Comparison of ENCODE assay signal across 1 cellular context in genomic region chrX:24693453-24694202, GRCh38.
TF ChIP-seq lines count a peak whose summit lies in the region.

A gene with protein sequence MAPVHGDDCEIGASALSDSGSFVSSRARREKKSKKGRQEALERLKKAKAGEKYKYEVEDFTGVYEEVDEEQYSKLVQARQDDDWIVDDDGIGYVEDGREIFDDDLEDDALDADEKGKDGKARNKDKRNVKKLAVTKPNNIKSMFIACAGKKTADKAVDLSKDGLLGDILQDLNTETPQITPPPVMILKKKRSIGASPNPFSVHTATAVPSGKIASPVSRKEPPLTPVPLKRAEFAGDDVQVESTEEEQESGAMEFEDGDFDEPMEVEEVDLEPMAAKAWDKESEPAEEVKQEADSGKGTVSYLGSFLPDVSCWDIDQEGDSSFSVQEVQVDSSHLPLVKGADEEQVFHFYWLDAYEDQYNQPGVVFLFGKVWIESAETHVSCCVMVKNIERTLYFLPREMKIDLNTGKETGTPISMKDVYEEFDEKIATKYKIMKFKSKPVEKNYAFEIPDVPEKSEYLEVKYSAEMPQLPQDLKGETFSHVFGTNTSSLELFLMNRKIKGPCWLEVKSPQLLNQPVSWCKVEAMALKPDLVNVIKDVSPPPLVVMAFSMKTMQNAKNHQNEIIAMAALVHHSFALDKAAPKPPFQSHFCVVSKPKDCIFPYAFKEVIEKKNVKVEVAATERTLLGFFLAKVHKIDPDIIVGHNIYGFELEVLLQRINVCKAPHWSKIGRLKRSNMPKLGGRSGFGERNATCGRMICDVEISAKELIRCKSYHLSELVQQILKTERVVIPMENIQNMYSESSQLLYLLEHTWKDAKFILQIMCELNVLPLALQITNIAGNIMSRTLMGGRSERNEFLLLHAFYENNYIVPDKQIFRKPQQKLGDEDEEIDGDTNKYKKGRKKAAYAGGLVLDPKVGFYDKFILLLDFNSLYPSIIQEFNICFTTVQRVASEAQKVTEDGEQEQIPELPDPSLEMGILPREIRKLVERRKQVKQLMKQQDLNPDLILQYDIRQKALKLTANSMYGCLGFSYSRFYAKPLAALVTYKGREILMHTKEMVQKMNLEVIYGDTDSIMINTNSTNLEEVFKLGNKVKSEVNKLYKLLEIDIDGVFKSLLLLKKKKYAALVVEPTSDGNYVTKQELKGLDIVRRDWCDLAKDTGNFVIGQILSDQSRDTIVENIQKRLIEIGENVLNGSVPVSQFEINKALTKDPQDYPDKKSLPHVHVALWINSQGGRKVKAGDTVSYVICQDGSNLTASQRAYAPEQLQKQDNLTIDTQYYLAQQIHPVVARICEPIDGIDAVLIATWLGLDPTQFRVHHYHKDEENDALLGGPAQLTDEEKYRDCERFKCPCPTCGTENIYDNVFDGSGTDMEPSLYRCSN (N-terminal part only) (plus strand): TSS chrX:24693918. CDS start chrX:24693962, 44 bp downstream.

TF ChIP-seq in H1, 55 proteins besides CTCF, POLR2A, EP300 and RAD21 (continued from another document):
- no peak for TF ChIP-seq CHD7 (IDR thresholded peaks at IDR 0.05; ENCODE audit: insufficient replicate concordance, low read length)
- TF ChIP-seq SP4 (IDR thresholded peaks at IDR 0.05; ENCODE audit: low read length), result peak; percentile 29; the same call in 1 of the 2 replicates
- TF ChIP-seq ASH2L (IDR thresholded peaks at IDR 0.05; ENCODE audit: low read length), result peak; percentile 66
- no peak for TF ChIP-seq CHD2 (IDR thresholded peaks at IDR 0.05; ENCODE audit: low read length)
- TF ChIP-seq RFX5 (IDR thresholded peaks at IDR 0.05; ENCODE audit: borderline replicate concordance, low read depth, low read length), result no peak
- no peak for TF ChIP-seq CHD1 (IDR thresholded peaks at IDR 0.05; ENCODE audit: low read depth, low read length)
- no peak for TF ChIP-seq SIRT6 (IDR thresholded peaks at IDR 0.05; ENCODE audit: low read length)
- TF ChIP-seq, protein P1, sequence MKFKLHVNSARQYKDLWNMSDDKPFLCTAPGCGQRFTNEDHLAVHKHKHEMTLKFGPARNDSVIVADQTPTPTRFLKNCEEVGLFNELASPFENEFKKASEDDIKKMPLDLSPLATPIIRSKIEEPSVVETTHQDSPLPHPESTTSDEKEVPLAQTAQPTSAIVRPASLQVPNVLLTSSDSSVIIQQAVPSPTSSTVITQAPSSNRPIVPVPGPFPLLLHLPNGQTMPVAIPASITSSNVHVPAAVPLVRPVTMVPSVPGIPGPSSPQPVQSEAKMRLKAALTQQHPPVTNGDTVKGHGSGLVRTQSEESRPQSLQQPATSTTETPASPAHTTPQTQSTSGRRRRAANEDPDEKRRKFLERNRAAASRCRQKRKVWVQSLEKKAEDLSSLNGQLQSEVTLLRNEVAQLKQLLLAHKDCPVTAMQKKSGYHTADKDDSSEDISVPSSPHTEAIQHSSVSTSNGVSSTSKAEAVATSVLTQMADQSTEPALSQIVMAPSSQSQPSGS (IDR thresholded peaks at IDR 0.05; ENCODE audit: low read length), result no peak
- 0 out of 2 replicates have a peak, but pooled peaks have one; percentile 41 for TF ChIP-seq TBP (IDR thresholded peaks at IDR 0.05; ENCODE audit: low read depth, low read length)
- no peak for TF ChIP-seq GTF2F1 (IDR thresholded peaks at IDR 0.05; ENCODE audit: borderline replicate concordance, low read depth, low read length)
- TF ChIP-seq TEAD4 (IDR thresholded peaks at IDR 0.05; ENCODE audit: low read depth, low read length), result no peak
- TF ChIP-seq SAP30 (IDR thresholded peaks at IDR 0.05; ENCODE audit: insufficient read depth, insufficient replicate concordance, low read length), result no peak
- peak; percentile 70 for TF ChIP-seq NRF1 (IDR thresholded peaks at IDR 0.05; ENCODE audit: low read depth, low read length)
- TF ChIP-seq SP1 (IDR thresholded peaks at IDR 0.05; ENCODE audit: low read depth, low read length), result 0 out of 2 replicates have a peak, but pooled peaks have one; percentile 30
- no peak for TF ChIP-seq JUN (IDR thresholded peaks at IDR 0.05; ENCODE audit: low read depth, low read length)
- TF ChIP-seq RNF2 (IDR thresholded peaks at IDR 0.05; ENCODE audit: borderline replicate concordance, low read depth, low read length, missing control alignments, poor library complexity, severe bottlenecking), result no peak
- TF ChIP-seq EZH2 (IDR thresholded peaks at IDR 0.05; ENCODE audit: low read depth, low read length, severe bottlenecking), result no peak
- TF ChIP-seq HDAC2 (IDR thresholded peaks at IDR 0.05; ENCODE audit: borderline replicate concordance in 1 of 2, low read depth in 2 of 2, low read length in 2 of 2), result peak in 1 of 2 experiments; percentile 51; a peak in 1 of 4 replicates
- no peak for TF ChIP-seq YY1 (IDR thresholded peaks at IDR 0.05; ENCODE audit: low read depth, low read length)
- TF ChIP-seq SIN3A (conservative IDR thresholded peaks at IDR 0.05 in 1 of 2, IDR thresholded peaks at IDR 0.05 in 1 of 2; ENCODE audit: low read depth in 1 of 2, low read length in 2 of 2), result 0 out of 4 replicates have a peak, but pooled peaks of 1 of the 2 experiments have one; percentile 40
- TF ChIP-seq TCF12 (IDR thresholded peaks at IDR 0.05; ENCODE audit: low read depth, low read length), result no peak
- TF ChIP-seq USF2 (IDR thresholded peaks at IDR 0.05; ENCODE audit: low read length), result no peak
- no peak for TF ChIP-seq SUZ12 (IDR thresholded peaks at IDR 0.05; ENCODE audit: low read length)
- no peak for TF ChIP-seq RXRA (IDR thresholded peaks at IDR 0.05; ENCODE audit: insufficient read depth, low read depth, low read length)
- no peak for TF ChIP-seq JUND (IDR thresholded peaks at IDR 0.05; ENCODE audit: low read length)
- TF ChIP-seq BACH1 (IDR thresholded peaks at IDR 0.05; ENCODE audit: low read length), result peak; percentile 50; the same call in 1 of the 2 replicates
- TF ChIP-seq SIX5 (IDR thresholded peaks at IDR 0.05; ENCODE audit: low read depth, low read length), result no peak
- TF ChIP-seq CREB1 (IDR thresholded peaks at IDR 0.05), result peak; percentile 99
- TF ChIP-seq SRF (IDR thresholded peaks at IDR 0.05; ENCODE audit: low read depth, low read length), result peak; percentile 66; the same call in 1 of the 2 replicates
- peak; percentile 59 for TF ChIP-seq ATF3 (IDR thresholded peaks at IDR 0.05; ENCODE audit: insufficient read depth, low read depth, low read length)
- peak; percentile 74; the same call in 1 of the 2 replicates for TF ChIP-seq TAF1 (IDR thresholded peaks at IDR 0.05; ENCODE audit: low read depth, low read length)
- TF ChIP-seq CBX5 (IDR thresholded peaks at IDR 0.05; ENCODE audit: low read depth, low read length), result no peak
- TF ChIP-seq MAX (IDR thresholded peaks at IDR 0.05), result peak; percentile 49
- TF ChIP-seq SP2 (IDR thresholded peaks at IDR 0.05; ENCODE audit: low read length), result no peak
- TF ChIP-seq CBX8 (IDR thresholded peaks at IDR 0.05; ENCODE audit: borderline replicate concordance, low read depth, low read length), result no peak
- TF ChIP-seq POLR2AphosphoS5 (IDR thresholded peaks at IDR 0.05; ENCODE audit: low read depth, low read length), result peak; percentile 75
- TF ChIP-seq BRCA1 (IDR thresholded peaks at IDR 0.05; ENCODE audit: low read depth, low read length), result no peak
TF ChIP-seq in H1: peak in this region for 21.
